ENCODE assay signal across 14 cellular contexts in the genomic region with DNA sequence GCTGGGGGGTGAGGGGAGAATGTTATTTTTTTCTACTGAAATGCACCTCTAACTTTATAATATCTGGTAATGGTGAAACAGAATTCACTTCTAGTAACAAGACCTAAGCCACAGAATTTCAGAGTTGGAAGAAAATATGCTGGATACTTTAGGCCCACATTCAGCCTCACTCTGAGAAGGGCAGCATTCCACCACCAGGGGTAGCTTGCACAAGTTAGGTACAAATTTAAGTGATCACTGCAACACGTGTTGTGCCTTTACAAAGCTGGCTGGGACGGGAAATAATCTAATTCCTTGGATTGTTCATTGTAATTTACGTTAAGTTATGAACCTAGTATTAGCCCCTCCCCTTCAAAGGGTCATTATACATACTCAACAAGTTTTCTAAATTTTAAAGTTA.
DNase-seq lines count a peak whose midpoint lies in the region; ATAC-seq and TF ChIP-seq lines count a peak whose summit lies in the region.
"Had no signal": no experiment of that assay in that cellular context is flagged by ENCODE, and none has a peak within 500 bp of the region (broad histone marks: within the 10 kb centered on the region; RNA-seq: fewer than 3 reads in every experiment).

No MANE protein-coding gene starts in this region.

- no peak overlapping the region for H3K27ac Mint-ChIP-seq in HFFc6

- no peaks in the 10 kb centered on the region for H3K27me3 Mint-ChIP-seq in HFFc6 (ENCODE audit: insufficient read depth)

- DNase-seq in BE2C (no peak), HFFc6 (no peak), brain microvascular endothelial cell (peak; percentile 55), left kidney (ENCODE audit: low read depth, low spot score) (peak; percentile 34), NCI-H1436 treated with DMSO at 0.1 percent for 48 hours (lab: John Stamatoyannopoulos, UW) (no peak), UCSD-AML1 (lab: John Stamatoyannopoulos, UW; ENCODE audit: unreplicated experiment) (no peak)
- DNase-seq in activated effector memory CD4-positive, alpha-beta T cell treated with anti-CD3 and anti-CD28 coated beads, Interleukin-2, amount 50 U/mL, for 16 hours, result no peak
- DNase-seq: activated T-cell treated with anti-CD3 and anti-CD28 coated beads, Interleukin-2, amount 50 U/mL, for 4 hours; NCI-H748 treated with DMSO at 0.1 percent for 48 hours; spleen; stimulated activated naive CD8-positive, alpha-beta T cell treated with anti-CD3 and anti-CD28 coated beads, Interleukin-15, Interleukin-2, amounts not matched to agents 100 U/mL and 50 U/mL, for 24 hours; T1000 had no signal

- H3K36me3 Mint-ChIP-seq in HFFc6 (ENCODE audit: low read depth), result no peaks in the 10 kb centered on the region

- in situ Hi-C loops in brain microvascular endothelial cell (cut with HindIII; ENCODE audit: low pct_ligation_motif_present, low sequenced_read_pairs), result no loop called here

- no peak for ATAC-seq in GM21825 (IDR thresholded peaks at IDR 0.05; ENCODE audit: unreplicated experiment)
- ATAC-seq: activated T-cell treated with anti-CD3 and anti-CD28 coated beads, Interleukin-2, amount 50 U/mL, for 4 hours; stimulated activated naive CD8-positive, alpha-beta T cell treated with anti-CD3 and anti-CD28 coated beads, Interleukin-15, Interleukin-2, amounts not matched to agents 100 U/mL and 50 U/mL, for 24 hours had no signal

- H3K27ac ChIP-seq in brain microvascular endothelial cell, result peak overlapping the region; percentile 9
- H3K27ac ChIP-seq: spleen had no signal

- no peaks in the 10 kb centered on the region for H3K9me3 Mint-ChIP-seq in HFFc6
- H3K9me3 Mint-ChIP-seq: activated T-cell treated with anti-CD3 and anti-CD28 coated beads, Interleukin-2, amount 50 U/mL, for 4 hours had no signal

- H3K9me3 ChIP-seq in BE2C, result no peaks in the 10 kb centered on the region
- H3K9me3 ChIP-seq: spleen had no signal

- TF ChIP-seq CTCF in BE2C (IDR thresholded peaks at IDR 0.05; ENCODE audit: low read depth, low read length) (peak; percentile 49), HFFc6 (IDR thresholded peaks at IDR 0.05) (peak; percentile 65), brain microvascular endothelial cell (IDR thresholded peaks at IDR 0.05; ENCODE audit: low read depth, low read length, missing control alignments) (peak; percentile 77)

- peaks cover 49% of the 10 kb centered on the region for H3K4me1 Mint-ChIP-seq in HFFc6 (ENCODE audit: low read depth)

- no peak overlapping the region for H3K4me3 Mint-ChIP-seq in HFFc6
- H3K4me3 Mint-ChIP-seq: activated T-cell treated with anti-CD3 and anti-CD28 coated beads, Interleukin-2, amount 50 U/mL, for 4 hours had no signal

- H3K4me1 ChIP-seq in BE2C, result no peaks in the 10 kb centered on the region

- H3K4me3 ChIP-seq in BE2C (ENCODE audit: low read depth, low read length) (no peak overlapping the region), brain microvascular endothelial cell (ENCODE audit: low read depth, low read length) (no peak overlapping the region)
- H3K4me3 ChIP-seq: lung, spleen had no signal

- H3K36me3 ChIP-seq in BE2C (peaks cover 4% of the 10 kb centered on the region; the same call in 1 of the 2 replicates), brain microvascular endothelial cell (replicated peaks) (no peaks in the 10 kb centered on the region)
- H3K36me3 ChIP-seq: spleen had no signal

- H3K27me3 ChIP-seq in BE2C, result no peaks in the 10 kb centered on the region
- H3K27me3 ChIP-seq in brain microvascular endothelial cell (replicated peaks), result no peaks in the 10 kb centered on the region
- H3K27me3 ChIP-seq: spleen had no signal

Comparison
In these comparisons a context has a peak if more than half of its experiments do, and no peak if none do; other contexts are left out.
1. DNase-seq: peak in brain microvascular endothelial cell (single experiment) and left kidney (single experiment); none in BE2C (single experiment), HFFc6 (single experiment), NCI-H1436 treated with DMSO at 0.1 percent for 48 hours (single experiment), activated effector memory CD4-positive, alpha-beta T cell treated with anti-CD3 and anti-CD28 coated beads, Interleukin-2, amount 50 U/mL, for 16 hours (single experiment) and UCSD-AML1 (single experiment).
2. Peak in every context shown above with its lines, with median percentiles within 50 percentile points of each other: CTCF ChIP-seq.